In the genomic region with DNA sequence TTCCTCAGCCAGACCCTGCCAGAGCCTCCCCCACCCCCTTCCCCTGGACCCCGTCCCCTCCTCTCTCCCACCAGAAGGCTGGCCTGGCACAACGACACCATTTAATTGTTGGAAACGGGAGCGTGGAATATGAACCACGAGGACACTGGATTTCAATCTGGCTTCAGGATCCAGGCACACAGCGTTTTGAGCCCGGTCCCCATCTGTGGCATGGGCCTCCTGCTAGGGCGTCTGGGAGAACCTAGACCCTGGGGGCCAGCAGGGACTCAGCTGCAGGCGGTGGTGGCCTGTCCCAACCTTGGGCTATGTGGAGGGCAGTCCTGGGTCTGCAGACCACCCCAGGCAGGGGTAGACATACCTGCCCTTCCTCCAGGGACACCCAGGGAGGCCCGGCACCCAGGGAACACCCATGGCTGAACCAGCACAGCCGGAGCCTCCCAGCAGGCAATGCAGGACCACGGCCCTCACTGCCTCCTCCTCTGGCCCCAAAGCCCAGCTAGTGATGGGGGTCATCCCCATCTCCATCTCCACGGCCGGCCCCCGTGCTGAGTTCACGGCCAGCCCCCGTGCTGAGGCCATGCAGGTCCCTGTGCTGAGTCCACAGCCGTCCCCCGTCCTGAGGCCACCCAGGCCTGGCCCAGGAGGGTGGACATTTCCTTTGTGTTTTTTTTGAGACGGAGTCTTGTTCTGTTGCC, we compare ENCODE assay signal across 1 cellular context.
TF ChIP-seq lines count a peak whose summit lies in the region.

No MANE protein-coding gene starts in this region.

TF ChIP-seq in GM23338, 12 proteins besides CTCF, POLR2A, EP300 and RAD21 (continued from another document):
- TF ChIP-seq, protein P1, sequence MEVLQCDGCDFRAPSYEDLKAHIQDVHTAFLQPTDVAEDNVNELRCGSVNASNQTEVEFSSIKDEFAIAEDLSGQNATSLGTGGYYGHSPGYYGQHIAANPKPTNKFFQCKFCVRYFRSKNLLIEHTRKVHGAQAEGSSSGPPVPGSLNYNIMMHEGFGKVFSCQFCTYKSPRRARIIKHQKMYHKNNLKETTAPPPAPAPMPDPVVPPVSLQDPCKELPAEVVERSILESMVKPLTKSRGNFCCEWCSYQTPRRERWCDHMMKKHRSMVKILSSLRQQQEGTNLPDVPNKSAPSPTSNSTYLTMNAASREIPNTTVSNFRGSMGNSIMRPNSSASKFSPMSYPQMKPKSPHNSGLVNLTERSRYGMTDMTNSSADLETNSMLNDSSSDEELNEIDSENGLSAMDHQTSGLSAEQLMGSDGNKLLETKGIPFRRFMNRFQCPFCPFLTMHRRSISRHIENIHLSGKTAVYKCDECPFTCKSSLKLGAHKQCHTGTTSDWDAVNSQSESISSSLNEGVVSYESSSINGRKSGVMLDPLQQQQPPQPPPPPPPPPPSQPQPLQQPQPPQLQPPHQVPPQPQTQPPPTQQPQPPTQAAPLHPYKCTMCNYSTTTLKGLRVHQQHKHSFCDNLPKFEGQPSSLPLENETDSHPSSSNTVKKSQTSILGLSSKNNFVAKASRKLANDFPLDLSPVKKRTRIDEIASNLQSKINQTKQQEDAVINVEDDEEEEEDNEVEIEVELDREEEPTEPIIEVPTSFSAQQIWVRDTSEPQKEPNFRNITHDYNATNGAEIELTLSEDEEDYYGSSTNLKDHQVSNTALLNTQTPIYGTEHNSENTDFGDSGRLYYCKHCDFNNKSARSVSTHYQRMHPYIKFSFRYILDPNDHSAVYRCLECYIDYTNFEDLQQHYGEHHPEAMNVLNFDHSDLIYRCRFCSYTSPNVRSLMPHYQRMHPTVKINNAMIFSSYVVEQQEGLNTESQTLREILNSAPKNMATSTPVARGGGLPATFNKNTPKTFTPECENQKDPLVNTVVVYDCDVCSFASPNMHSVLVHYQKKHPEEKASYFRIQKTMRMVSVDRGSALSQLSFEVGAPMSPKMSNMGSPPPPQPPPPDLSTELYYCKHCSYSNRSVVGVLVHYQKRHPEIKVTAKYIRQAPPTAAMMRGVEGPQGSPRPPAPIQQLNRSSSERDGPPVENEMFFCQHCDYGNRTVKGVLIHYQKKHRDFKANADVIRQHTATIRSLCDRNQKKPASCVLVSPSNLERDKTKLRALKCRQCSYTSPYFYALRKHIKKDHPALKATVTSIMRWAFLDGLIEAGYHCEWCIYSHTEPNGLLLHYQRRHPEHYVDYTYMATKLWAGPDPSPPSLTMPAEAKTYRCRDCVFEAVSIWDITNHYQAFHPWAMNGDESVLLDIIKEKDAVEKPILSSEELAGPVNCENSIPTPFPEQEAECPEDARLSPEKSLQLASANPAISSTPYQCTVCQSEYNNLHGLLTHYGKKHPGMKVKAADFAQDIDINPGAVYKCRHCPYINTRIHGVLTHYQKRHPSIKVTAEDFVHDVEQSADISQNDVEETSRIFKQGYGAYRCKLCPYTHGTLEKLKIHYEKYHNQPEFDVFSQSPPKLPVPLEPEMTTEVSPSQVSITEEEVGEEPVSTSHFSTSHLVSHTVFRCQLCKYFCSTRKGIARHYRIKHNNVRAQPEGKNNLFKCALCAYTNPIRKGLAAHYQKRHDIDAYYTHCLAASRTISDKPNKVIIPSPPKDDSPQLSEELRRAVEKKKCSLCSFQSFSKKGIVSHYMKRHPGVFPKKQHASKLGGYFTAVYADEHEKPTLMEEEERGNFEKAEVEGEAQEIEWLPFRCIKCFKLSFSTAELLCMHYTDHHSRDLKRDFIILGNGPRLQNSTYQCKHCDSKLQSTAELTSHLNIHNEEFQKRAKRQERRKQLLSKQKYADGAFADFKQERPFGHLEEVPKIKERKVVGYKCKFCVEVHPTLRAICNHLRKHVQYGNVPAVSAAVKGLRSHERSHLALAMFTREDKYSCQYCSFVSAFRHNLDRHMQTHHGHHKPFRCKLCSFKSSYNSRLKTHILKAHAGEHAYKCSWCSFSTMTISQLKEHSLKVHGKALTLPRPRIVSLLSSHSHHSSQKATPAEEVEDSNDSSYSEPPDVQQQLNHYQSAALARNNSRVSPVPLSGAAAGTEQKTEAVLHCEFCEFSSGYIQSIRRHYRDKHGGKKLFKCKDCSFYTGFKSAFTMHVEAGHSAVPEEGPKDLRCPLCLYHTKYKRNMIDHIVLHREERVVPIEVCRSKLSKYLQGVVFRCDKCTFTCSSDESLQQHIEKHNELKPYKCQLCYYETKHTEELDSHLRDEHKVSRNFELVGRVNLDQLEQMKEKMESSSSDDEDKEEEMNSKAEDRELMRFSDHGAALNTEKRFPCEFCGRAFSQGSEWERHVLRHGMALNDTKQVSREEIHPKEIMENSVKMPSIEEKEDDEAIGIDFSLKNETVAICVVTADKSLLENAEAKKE (CRISPR knock-in tag; IDR thresholded peaks at IDR 0.05): no peak
